Comparison of ENCODE assay signal across 8 cellular contexts in genomic region chr14:22472935-22473854, GRCh38.
DNase-seq lines count a peak whose midpoint lies in the region; ATAC-seq and TF ChIP-seq lines count a peak whose summit lies in the region.

No MANE protein-coding gene starts in this region.

- peak; percentile 47 for DNase-seq in NK-92 treated with Interleukin-12 subunit alpha and Interleukin-12 subunit beta, amount 100 ng/mL, for 24 hours (lab: John Stamatoyannopoulos, UW)
- DNase-seq in NK-92 (lab: John Stamatoyannopoulos, UW; ENCODE audit: unreplicated experiment) (no peak), NCI-H748 treated with DMSO at 0.1 percent for 48 hours (lab: John Stamatoyannopoulos, UW) (peak; percentile 9), choroid plexus epithelial cell (ENCODE audit: low read depth) (peak; percentile 79), medulla oblongata (ENCODE audit: extremely low spot score) (peak; percentile 83), NCI-H2029 treated with DMSO at 0.1 percent for 48 hours (lab: John Stamatoyannopoulos, UW) (no peak), NCI-H2029 (lab: John Stamatoyannopoulos, UW) (no peak)

- no peak overlapping the region for H3K4me3 ChIP-seq in choroid plexus epithelial cell (ENCODE audit: low read depth, low read length)

- peak; percentile 71 for TF ChIP-seq CTCF in choroid plexus epithelial cell (conservative IDR thresholded peaks at IDR 0.05; ENCODE audit: low read depth, low read length)

- peak; percentile 67 for ATAC-seq in HG02885 (IDR thresholded peaks at IDR 0.05; ENCODE audit: poor library complexity, unreplicated experiment)

Comparison
In these comparisons a context has a peak if more than half of its experiments do, and no peak if none do; other contexts are left out.
1. DNase-seq: peak in NK-92 treated with Interleukin-12 subunit alpha and Interleukin-12 subunit beta, amount 100 ng/mL, for 24 hours (single experiment), NCI-H748 treated with DMSO at 0.1 percent for 48 hours (single experiment), choroid plexus epithelial cell (single experiment) and medulla oblongata (single experiment); none in NK-92 (single experiment), NCI-H2029 treated with DMSO at 0.1 percent for 48 hours (single experiment) and NCI-H2029 (single experiment).